ENCODE assay signal across 30 cellular contexts in the genomic region with DNA sequence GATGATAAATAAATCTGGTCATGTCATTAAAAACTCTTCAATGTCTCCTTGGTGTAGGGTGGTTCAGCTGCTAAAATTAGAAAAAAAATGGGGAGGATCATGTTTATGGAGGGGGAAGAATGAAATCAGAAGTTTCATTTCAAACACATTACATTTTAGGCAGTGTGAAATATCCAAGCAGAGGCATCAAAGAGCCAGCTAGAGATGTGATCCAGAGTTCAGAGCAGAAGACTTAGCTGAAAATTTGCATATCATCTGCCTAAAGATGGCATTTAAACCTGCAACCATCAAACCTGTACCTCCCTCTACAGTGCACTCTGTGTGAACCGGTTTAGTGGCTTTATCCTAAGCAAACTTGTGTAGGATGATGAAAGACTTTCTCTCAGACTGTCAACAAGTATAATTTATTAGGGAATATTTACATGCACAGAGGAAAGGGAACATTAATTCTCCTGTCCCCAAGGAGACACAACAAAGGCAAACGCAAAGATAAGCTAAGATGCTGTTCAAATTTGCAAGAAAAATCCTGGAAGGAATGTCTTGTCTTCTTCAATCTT.
A peak's percentile ranks its signal among the peaks of the same experiment; 100 is the strongest.
DNase-seq lines count a peak whose midpoint lies in the region; TF ChIP-seq lines count a peak whose summit lies in the region.
"Had no signal": no experiment of that assay in that cellular context is flagged by ENCODE, and none has a peak within 500 bp of the region (broad histone marks: within the 10 kb centered on the region; RNA-seq: fewer than 3 reads in every experiment).

No MANE protein-coding gene starts in this region.

- H3K9me3 Mint-ChIP-seq in Calu3 (ENCODE audit: low read depth, unreplicated experiment), result peaks cover 3% of the 10 kb centered on the region
- H3K9me3 Mint-ChIP-seq in nephron progenitor cell, result no peaks in the 10 kb centered on the region
- H3K9me3 Mint-ChIP-seq: activated naive CD4-positive, alpha-beta T cell treated with anti-CD3 and anti-CD28 coated beads, Interleukin-2, amount 50 U/mL, for 72 hours; activated T-helper 17 cell treated with anti-CD3 and anti-CD28 coated beads, Interleukin-2, amount 50 U/mL, for 72 hours; IgD-negative memory B cell; T-helper 2 cell treated with Interferon-gamma antibody and Interleukin-4, amounts not matched to agents 5 μg/mL and 100 μg/mL, for 36 hours had no signal

- BruUV-seq in Calu3 (replicated peaks; lab: Mats Ljungman, UMichigan), result no TSS peak

- no peaks in the 10 kb centered on the region for H3K36me3 ChIP-seq in spleen
- H3K36me3 ChIP-seq: BLaER1, MG63, neutrophil, upper lobe of right lung had no signal

- no peak for TF ChIP-seq CTCF in Calu3 (IDR thresholded peaks at IDR 0.05; ENCODE audit: unreplicated experiment)
- no peak for TF ChIP-seq CTCF in VCaP (conservative IDR thresholded peaks at IDR 0.05)
- no peak for TF ChIP-seq CTCF in nephron progenitor cell (IDR thresholded peaks at IDR 0.05)
- TF ChIP-seq CTCF in spleen (IDR thresholded peaks at IDR 0.05 in 8 of 11, conservative IDR thresholded peaks at IDR 0.05 in 3 of 11), result no peak

- no peaks in the 10 kb centered on the region for H3K27me3 ChIP-seq in spleen (replicated peaks in 1 of 7)
- H3K27me3 ChIP-seq: BLaER1, MG63, neutrophil, upper lobe of right lung had no signal

- intact Hi-C loops in Calu3 (cut with micrococcal nuclease; ENCODE audit: unreplicated experiment) (no loop called here), spleen (cut with DNase I; ENCODE audit: low total_unique reads) (no loop called here)

- H3K4me1 Mint-ChIP-seq in Calu3 (ENCODE audit: low read depth, unreplicated experiment) (peaks cover 14% of the 10 kb centered on the region), nephron progenitor cell (peaks cover 16% of the 10 kb centered on the region)
- H3K4me1 Mint-ChIP-seq: activated T-helper 17 cell treated with anti-CD3 and anti-CD28 coated beads, Interleukin-2, amount 50 U/mL, for 72 hours; IgD-negative memory B cell; WTC11 had no signal

- H3K9me3 ChIP-seq in spleen, result no peaks in the 10 kb centered on the region
- H3K9me3 ChIP-seq: MG63, neutrophil, upper lobe of right lung had no signal

- no peak overlapping the region for H3K4me3 ChIP-seq in spleen
- H3K4me3 ChIP-seq: BLaER1, GM12878, MG63, skin epidermis, upper lobe of right lung had no signal

- H3K27ac Mint-ChIP-seq in Calu3 (ENCODE audit: unreplicated experiment) (peak overlapping the region; percentile 37), nephron progenitor cell (peak overlapping the region; percentile 17)
- H3K27ac Mint-ChIP-seq: activated naive CD4-positive, alpha-beta T cell treated with anti-CD3 and anti-CD28 coated beads, Interleukin-2, amount 50 U/mL, for 72 hours; activated T-helper 17 cell treated with anti-CD3 and anti-CD28 coated beads, Interleukin-2, amount 50 U/mL, for 72 hours; T-helper 2 cell treated with Interferon-gamma antibody and Interleukin-4, amounts not matched to agents 5 μg/mL and 100 μg/mL, for 36 hours; WTC11 had no signal

- H3K36me3 Mint-ChIP-seq in Calu3 (ENCODE audit: insufficient read depth, unreplicated experiment) (no peaks in the 10 kb centered on the region), nephron progenitor cell (ENCODE audit: low read depth) (no peaks in the 10 kb centered on the region)
- H3K36me3 Mint-ChIP-seq: activated naive CD4-positive, alpha-beta T cell treated with anti-CD3 and anti-CD28 coated beads, Interleukin-2, amount 50 U/mL, for 72 hours; WTC11 had no signal

- no peak for TF ChIP-seq POLR2A in spleen (IDR thresholded peaks at IDR 0.05)

- CTCF ChIA-PET in Calu3 (lab: Charles Lee), result no interaction called here

- H3K27ac ChIP-seq in VCaP, result peak overlapping the region; percentile 74
- no peak overlapping the region for H3K27ac ChIP-seq in spleen
- H3K27ac ChIP-seq: BLaER1, neutrophil, skin epidermis, upper lobe of right lung had no signal

- DNase-seq in Calu3 (peak; percentile 3), NCI-H1048 (lab: John Stamatoyannopoulos, UW) (peak; percentile 89), nephron progenitor cell (no peak), spleen (no peak), cortex of kidney (lab: John Stamatoyannopoulos, UW) (no peak), GM19240 (ENCODE audit: insufficient read length, low spot score) (no peak)
- no peak for DNase-seq in activated CD4-positive, alpha-beta T cell treated with anti-CD3 and anti-CD28 coated beads for 48 hours
- DNase-seq: activated CD4-positive, alpha-beta T cell treated with anti-CD3 and anti-CD28 coated beads, Interleukin-2, amount 50 U/mL, for 48 hours; activated CD8-positive, alpha-beta memory T cell treated with anti-CD3 and anti-CD28 coated beads, Interleukin-2, amount 50 U/mL, for 48 hours; aorta; central memory CD4-positive, alpha-beta T cell; HCEC 1CT; kidney glomerular epithelial cell; mammary epithelial cell; MG63; NCI-H146; NCI-H2171 treated with DMSO at 0.1 percent for 48 hours; NCI-H82; stimulated activated CD4-positive, alpha-beta T cell treated with anti-CD3 and anti-CD28 coated beads, Interleukin-1b, Interleukin-23, amount 100 ng/mL, for 48 hours; upper lobe of right lung had no signal

- H3K27me3 Mint-ChIP-seq in Calu3 (ENCODE audit: unreplicated experiment), result no peaks in the 10 kb centered on the region
- peaks cover 4% of the 10 kb centered on the region for H3K27me3 Mint-ChIP-seq in nephron progenitor cell (ENCODE audit: low read depth, poor library complexity)

- WGBS in spleen, 5 donors, result 58 to 75% (median 67%) methylated on average over 2 of the region's 2 CpGs

- H3K4me3 Mint-ChIP-seq in Calu3 (ENCODE audit: low read depth, unreplicated experiment) (no peak overlapping the region), nephron progenitor cell (no peak overlapping the region)
- H3K4me3 Mint-ChIP-seq: activated T-helper 17 cell treated with anti-CD3 and anti-CD28 coated beads, Interleukin-2, amount 50 U/mL, for 72 hours; IgD-negative memory B cell; T-helper 2 cell treated with Interferon-gamma antibody and Interleukin-4, amounts not matched to agents 5 μg/mL and 100 μg/mL, for 36 hours; WTC11 had no signal

- H3K4me1 ChIP-seq in spleen, result no peaks in the 10 kb centered on the region
- H3K4me1 ChIP-seq: BLaER1, upper lobe of right lung had no signal

Comparison
In these comparisons a context has a peak if more than half of its experiments do, and no peak if none do; other contexts are left out.
1. DNase-seq: peak in Calu3 (single experiment) and NCI-H1048 (single experiment); none in nephron progenitor cell (single experiment), activated CD4-positive, alpha-beta T cell treated with anti-CD3 and anti-CD28 coated beads for 48 hours (single experiment), spleen (single experiment), cortex of kidney (single experiment) and GM19240 (single experiment).